In the genomic region with DNA sequence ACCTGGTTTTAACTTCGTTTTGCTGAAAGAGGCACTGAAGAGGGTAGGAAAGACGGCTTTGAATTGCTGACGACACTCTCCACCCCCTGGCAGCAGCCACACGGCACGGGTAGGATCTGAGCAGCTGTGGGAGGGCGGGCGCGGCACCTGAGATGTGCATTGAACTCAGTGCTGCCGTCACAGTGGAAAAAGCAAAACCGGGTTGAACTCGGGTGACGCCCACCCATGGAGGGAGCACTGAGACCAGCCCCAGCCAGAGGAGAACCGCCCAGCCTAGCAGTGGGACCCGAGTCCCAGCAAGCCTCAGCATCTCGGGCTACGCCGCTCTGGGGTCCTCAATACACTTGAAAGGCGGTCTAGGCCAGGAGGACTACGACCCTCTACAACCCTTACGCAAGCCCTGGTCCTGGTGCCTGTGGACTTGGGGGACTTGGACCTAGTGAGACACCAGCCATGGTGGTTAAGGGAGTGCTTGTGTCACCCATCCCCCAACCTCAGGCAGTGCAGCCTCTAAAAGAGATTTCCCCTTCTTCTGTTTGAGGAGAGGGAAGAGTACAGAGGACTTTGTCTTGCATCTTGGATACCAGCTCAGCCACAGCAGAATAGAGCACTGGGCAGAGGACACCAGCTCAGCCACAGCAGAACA, we compare ENCODE assay signal across 17 cellular contexts. TPM values are rescaled to one million over a fixed set of nuclear protein-coding genes. Genes with fewer than 3 reads are reported as not detected.
DNase-seq lines count a peak whose midpoint lies in the region; ATAC-seq and TF ChIP-seq lines count a peak whose summit lies in the region.
"Had no signal": no experiment of that assay in that cellular context is flagged by ENCODE, and none has a peak within 500 bp of the region (broad histone marks: within the 10 kb centered on the region; RNA-seq: fewer than 3 reads in every experiment).

No MANE protein-coding gene starts in this region.

- H2BK12ac ChIP-seq in neuronal stem cell (ENCODE audit: low read length), result no peak overlapping the region

- no peak overlapping the region for H3K4me2 ChIP-seq in neuronal stem cell (ENCODE audit: insufficient read depth, low read length, poor library complexity, severe bottlenecking)
- H3K4me2 ChIP-seq: BLaER1, SK-N-SH had no signal

- H3K14ac ChIP-seq in neuronal stem cell (ENCODE audit: low read length), result no peak overlapping the region

- no peak overlapping the region for H3K18ac ChIP-seq in neuronal stem cell (ENCODE audit: low read length)

- no peak overlapping the region for H4K91ac ChIP-seq in neuronal stem cell (ENCODE audit: low read depth, low read length, poor library complexity)

- H3K4ac ChIP-seq in neuronal stem cell (ENCODE audit: low read length), result no peak overlapping the region

- H3K27me3 ChIP-seq in right cardiac atrium (ENCODE audit: control insufficient read depth, insufficient read depth) (no peaks in the 10 kb centered on the region), left ventricle myocardium inferior (ENCODE audit: low read depth) (no peaks in the 10 kb centered on the region), RWPE2 (ENCODE audit: insufficient read depth, poor library complexity, severe bottlenecking) (no peaks in the 10 kb centered on the region), gastroesophageal sphincter (no peaks in the 10 kb centered on the region), neuronal stem cell (ENCODE audit: control insufficient read depth in 3 of 3, insufficient read depth in 3 of 3, low read depth in 1 of 3, low read length in 3 of 3) (no peaks in the 10 kb centered on the region)
- H3K27me3 ChIP-seq: BLaER1 had no signal

- peak overlapping the region; percentile 70 for H4K8ac ChIP-seq in neuronal stem cell (ENCODE audit: low read depth, low read length)

- no peaks in the 10 kb centered on the region for H3K79me1 ChIP-seq in neuronal stem cell (ENCODE audit: low read depth, low read length)

- no peak overlapping the region for H2BK120ac ChIP-seq in neuronal stem cell (ENCODE audit: low read depth, low read length)

- no peak overlapping the region for H2AK5ac ChIP-seq in neuronal stem cell (ENCODE audit: low read depth, low read length)

- H3K27ac ChIP-seq in right cardiac atrium (ENCODE audit: low read length) (no peak overlapping the region), left ventricle myocardium inferior (replicated peaks) (no peak overlapping the region), RWPE2 (ENCODE audit: poor library complexity, severe bottlenecking) (no peak overlapping the region), gastroesophageal sphincter (no peak overlapping the region), neuronal stem cell (replicated peaks; ENCODE audit: low read length) (no peak overlapping the region)
- H3K27ac ChIP-seq: BLaER1 had no signal

- H3K4me3 ChIP-seq in right cardiac atrium (ENCODE audit: low read length) (no peak overlapping the region), left ventricle myocardium inferior (no peak overlapping the region), RWPE2 (ENCODE audit: severe bottlenecking) (no peak overlapping the region), gastroesophageal sphincter (no peak overlapping the region), neuronal stem cell (ENCODE audit: low read length in 2 of 2) (no peak overlapping the region)
- H3K4me3 ChIP-seq: BLaER1 had no signal

- no peak overlapping the region for H2AFZ ChIP-seq in neuronal stem cell (ENCODE audit: low read length)

- ATAC-seq in right cardiac atrium (peak; percentile 40 to 51), RWPE2 (ENCODE audit: low read depth) (peak; percentile 36; the same call in 1 of the 3 replicates), gastroesophageal sphincter (peak; percentile 5), HG03565 (IDR thresholded peaks at IDR 0.05; ENCODE audit: unreplicated experiment) (no peak)
- ATAC-seq: CD8-positive, alpha-beta T cell had no signal

- no peak overlapping the region for H2BK15ac ChIP-seq in neuronal stem cell (ENCODE audit: low read length)

- H3K9me3 ChIP-seq in right cardiac atrium (ENCODE audit: control insufficient read depth, low read length) (no peaks in the 10 kb centered on the region), left ventricle myocardium inferior (replicated peaks) (no peaks in the 10 kb centered on the region), RWPE2 (ENCODE audit: severe bottlenecking) (peaks cover 1% of the 10 kb centered on the region), gastroesophageal sphincter (no peaks in the 10 kb centered on the region), neuronal stem cell (replicated peaks in 1 of 2; ENCODE audit: control insufficient read depth in 2 of 2, insufficient read depth in 1 of 2, low read depth in 1 of 2, low read length in 2 of 2) (peaks cover 0 to 2% of the 10 kb centered on the region in 2 donors)
- H3K9me3 ChIP-seq: SK-N-SH had no signal

- no peak for DNase-seq in right cardiac atrium
- no peak for DNase-seq in left ventricle myocardium inferior
- DNase-seq in RWPE2 (ENCODE audit: low spot score), result no peak
- no peak for DNase-seq in neuronal stem cell (ENCODE audit: low spot score)
- no peak for DNase-seq in cerebellar cortex (ENCODE audit: low spot score)
- no peak for DNase-seq in epidermal melanocyte (ENCODE audit: insufficient read length, low spot score)
- DNase-seq: CD8-positive, alpha-beta T cell; HFFc6; NCI-H1417 treated with DMSO at 0.1 percent for 48 hours; NCI-H2029; NCI-H2171 treated with DMSO at 0.1 percent for 48 hours; NCI-H748 treated with DMSO at 0.1 percent for 48 hours; SHP77; SK-N-SH had no signal

- intact Hi-C loops in right cardiac atrium (cut with DNase I), result no loop called here
- intact Hi-C loops in left ventricle myocardium inferior (cut with micrococcal nuclease), result no loop called here

- H3K9ac ChIP-seq in neuronal stem cell (ENCODE audit: low read depth, low read length, poor library complexity), result no peak overlapping the region
- H3K9ac ChIP-seq: BLaER1, SK-N-SH had no signal

- no peak for TF ChIP-seq POLR2A in gastroesophageal sphincter (IDR thresholded peaks at IDR 0.05)

- TF ChIP-seq CTCF in left ventricle myocardium inferior (IDR thresholded peaks at IDR 0.05; ENCODE audit: borderline replicate concordance) (no peak), RWPE2 (IDR thresholded peaks at IDR 0.05; ENCODE audit: poor library complexity, severe bottlenecking) (no peak), gastroesophageal sphincter (IDR thresholded peaks at IDR 0.05) (no peak)

- TF ChIP-seq EP300 in gastroesophageal sphincter (IDR thresholded peaks at IDR 0.05), result no peak

- H3K4me1 ChIP-seq in right cardiac atrium (ENCODE audit: control insufficient read depth, insufficient read depth, low read length) (no peaks in the 10 kb centered on the region), left ventricle myocardium inferior (no peaks in the 10 kb centered on the region), RWPE2 (ENCODE audit: insufficient read depth, poor library complexity, severe bottlenecking) (no peaks in the 10 kb centered on the region), gastroesophageal sphincter (no peaks in the 10 kb centered on the region), neuronal stem cell (ENCODE audit: control insufficient read depth in 2 of 2, insufficient read depth in 1 of 2, low read depth in 1 of 2, low read length in 2 of 2) (peaks cover 0 to 2% of the 10 kb centered on the region in 2 donors)
- H3K4me1 ChIP-seq: BLaER1 had no signal

- H2BK5ac ChIP-seq in neuronal stem cell (ENCODE audit: low read length), result no peak overlapping the region

- peak overlapping the region; percentile 6 for H3K23ac ChIP-seq in neuronal stem cell (ENCODE audit: low read depth, low read length, poor library complexity)

- WGBS in right cardiac atrium, result 83% methylated on average over 20 of the region's 20 CpGs
- whole genome bisulfite sequencing in gastroesophageal sphincter (ENCODE audit: low coverage in 1 of 2), 2 donors, result 60 to 61% methylated on average over 1 to 11 of the region's 20 CpGs
- WGBS in neuronal stem cell (ENCODE audit: extremely low coverage in 2 of 2, insufficient read length in 2 of 2, insufficient replicate concordance in 1 of 2), 2 donors, result no CpG with 5 or more reads among the region's 20 CpGs

- H3K36me3 ChIP-seq in left ventricle myocardium inferior (no peaks in the 10 kb centered on the region), RWPE2 (ENCODE audit: low read depth) (no peaks in the 10 kb centered on the region), gastroesophageal sphincter (no peaks in the 10 kb centered on the region), neuronal stem cell (replicated peaks in 1 of 2; ENCODE audit: control insufficient read depth in 2 of 2, insufficient read depth in 2 of 2, low read length in 2 of 2) (no peaks in the 10 kb centered on the region)
- H3K36me3 ChIP-seq: BLaER1 had no signal

RNA-seq across cellular contexts. Expression of gene RPL35A, which starts 50.0 kb away (rescaled TPM):
- total RNA-seq in right cardiac atrium (100 to 1,000 TPM; 672 to 776 (median 719) TPM), left ventricle myocardium inferior (775 TPM), gastroesophageal sphincter (1,000 to 10,000 TPM in 1 of 4 donors, 100 to 1,000 TPM in 3; 394 to 1,032 (median 816) TPM)
- 1,345 TPM for polyA plus RNA-seq in right cardiac atrium
- 4,075 TPM for polyA plus RNA-seq in neuronal stem cell (2013, experiment 1 of 2)
- 4,118 TPM for polyA plus RNA-seq in neuronal stem cell (2013, experiment 2 of 2)
